Comparison of ENCODE assay signal across 28 cellular contexts in the genomic region with DNA sequence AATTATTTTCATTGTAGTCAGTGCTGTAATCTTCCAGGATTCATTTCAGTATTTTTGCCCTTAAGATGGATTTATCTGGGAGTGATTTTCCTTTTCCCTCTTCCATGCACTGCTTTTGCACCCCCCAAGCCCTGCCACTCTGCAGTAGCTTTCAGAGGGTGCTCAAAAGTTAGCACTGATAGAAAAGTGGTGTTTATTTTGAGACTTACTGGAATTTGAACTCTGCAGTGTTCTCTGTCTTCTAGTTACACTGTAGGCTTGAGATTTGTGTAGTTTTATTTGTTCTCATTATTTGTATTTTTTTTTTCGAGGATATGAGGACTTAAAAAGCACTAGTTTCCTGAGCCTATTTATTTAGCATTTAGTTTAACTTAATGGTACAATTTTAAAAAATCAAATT.
"Had no signal": no experiment of that assay in that cellular context is flagged by ENCODE, and none has a peak within 500 bp of the region (broad histone marks: within the 10 kb centered on the region; RNA-seq: fewer than 3 reads in every experiment).

No MANE protein-coding gene starts in this region.

- DNase-seq: activated CD4-positive, alpha-beta memory T cell treated with anti-CD3 and anti-CD28 coated beads, Interleukin-2, amount 10 ng/mL, durations not matched to agents 7 days and 5 days; activated CD4-positive, alpha-beta T cell treated with anti-CD3 and anti-CD28 coated beads for 36 hours; activated CD4-positive, alpha-beta T cell treated with anti-CD3 and anti-CD28 coated beads, Interleukin-2, amount 50 U/mL, for 1 hour; activated CD4-positive, CD25-positive, alpha-beta regulatory T cell; activated CD8-positive, alpha-beta memory T cell treated with anti-CD3 and anti-CD28 coated beads, Interleukin-2, amount 50 U/mL, for 4 hours; activated gamma-delta T cell treated with Interleukin-2 at 50 U/mL for 16 hours; activated naive CD4-positive, alpha-beta T cell treated with anti-CD3 and anti-CD28 coated beads, Interleukin-2, amount 10 ng/mL, durations not matched to agents 7 days and 5 days; activated naive CD8-positive, alpha-beta T cell treated with anti-CD3 and anti-CD28 coated beads for 36 hours; activated T-cell treated with anti-CD3 and anti-CD28 coated beads, Interleukin-2, amount 50 U/mL, for 72 hours; anterior cingulate cortex; central memory CD4-positive, alpha-beta T cell; MV-4-11; NCI-H1092 treated with DMSO at 0.1 percent for 48 hours; NCI-H1436; NCI-H1694 treated with DMSO at 0.1 percent for 48 hours; NCI-H2029 treated with DMSO at 0.1 percent for 48 hours; NCI-H510A treated with DMSO at 0.1 percent for 48 hours; NCI-H69; NK-92 treated with Interleukin-12 subunit alpha and Interleukin-12 subunit beta, amount 100 ng/mL, for 24 hours; Peyer's patch; Right ventricle myocardium superior; SJCRH30; SK-N-SH; T-helper 1 cell had no signal

- H3K4me1 Mint-ChIP-seq: activated CD4-positive, alpha-beta memory T cell treated with anti-CD3 and anti-CD28 coated beads, Interleukin-2, amount 10 ng/mL, durations not matched to agents 7 days and 5 days; activated CD4-positive, alpha-beta T cell treated with anti-CD3 and anti-CD28 coated beads for 36 hours; activated naive CD4-positive, alpha-beta T cell treated with anti-CD3 and anti-CD28 coated beads, Interleukin-2, amount 10 ng/mL, durations not matched to agents 7 days and 5 days; activated naive CD8-positive, alpha-beta T cell treated with anti-CD3 and anti-CD28 coated beads for 36 hours had no signal

- H3K4me3 Mint-ChIP-seq: activated CD4-positive, alpha-beta memory T cell treated with anti-CD3 and anti-CD28 coated beads, Interleukin-2, amount 10 ng/mL, durations not matched to agents 7 days and 5 days; activated CD4-positive, alpha-beta T cell treated with anti-CD3 and anti-CD28 coated beads for 36 hours; activated naive CD4-positive, alpha-beta T cell treated with anti-CD3 and anti-CD28 coated beads, Interleukin-2, amount 10 ng/mL, durations not matched to agents 7 days and 5 days; activated naive CD8-positive, alpha-beta T cell treated with anti-CD3 and anti-CD28 coated beads for 36 hours; activated T-cell treated with anti-CD3 and anti-CD28 coated beads, Interleukin-2, amount 50 U/mL, for 72 hours had no signal

- H3K27ac ChIP-seq: KMS-11, Peyer's patch, RWPE1, SJCRH30, VCaP had no signal

- H3K27ac Mint-ChIP-seq: activated CD4-positive, alpha-beta memory T cell treated with anti-CD3 and anti-CD28 coated beads, Interleukin-2, amount 10 ng/mL, durations not matched to agents 7 days and 5 days; activated CD4-positive, alpha-beta T cell treated with anti-CD3 and anti-CD28 coated beads for 36 hours; activated naive CD4-positive, alpha-beta T cell treated with anti-CD3 and anti-CD28 coated beads, Interleukin-2, amount 10 ng/mL, durations not matched to agents 7 days and 5 days; activated naive CD8-positive, alpha-beta T cell treated with anti-CD3 and anti-CD28 coated beads for 36 hours; activated T-cell treated with anti-CD3 and anti-CD28 coated beads, Interleukin-2, amount 50 U/mL, for 72 hours; activated T-helper 2 cell treated with anti-CD3 and anti-CD28 coated beads, Interferon-gamma antibody, Interleukin-2, Interleukin-4, amounts not matched to agents 10 μg/mL and 5 μg/mL and 100 μg/mL, durations not matched to agents 14 hours and 24 hours and 36 hours had no signal

- H3K27me3 Mint-ChIP-seq: activated CD4-positive, alpha-beta memory T cell treated with anti-CD3 and anti-CD28 coated beads, Interleukin-2, amount 10 ng/mL, durations not matched to agents 7 days and 5 days; activated CD4-positive, alpha-beta T cell treated with anti-CD3 and anti-CD28 coated beads for 36 hours; activated naive CD4-positive, alpha-beta T cell treated with anti-CD3 and anti-CD28 coated beads, Interleukin-2, amount 10 ng/mL, durations not matched to agents 7 days and 5 days; activated naive CD8-positive, alpha-beta T cell treated with anti-CD3 and anti-CD28 coated beads for 36 hours had no signal

- H3K9me3 Mint-ChIP-seq: activated CD4-positive, alpha-beta memory T cell treated with anti-CD3 and anti-CD28 coated beads, Interleukin-2, amount 10 ng/mL, durations not matched to agents 7 days and 5 days; activated naive CD4-positive, alpha-beta T cell treated with anti-CD3 and anti-CD28 coated beads, Interleukin-2, amount 10 ng/mL, durations not matched to agents 7 days and 5 days; activated T-helper 2 cell treated with anti-CD3 and anti-CD28 coated beads, Interferon-gamma antibody, Interleukin-2, Interleukin-4, amounts not matched to agents 10 μg/mL and 5 μg/mL and 100 μg/mL, durations not matched to agents 14 hours and 24 hours and 36 hours had no signal

- ATAC-seq: activated CD4-positive, alpha-beta T cell treated with anti-CD3 and anti-CD28 coated beads for 36 hours; activated T-cell treated with anti-CD3 and anti-CD28 coated beads, Interleukin-2, amount 50 U/mL, for 72 hours had no signal
